13 cellular contexts compared by ENCODE assay signal in genomic region chr15:42858540-42858939, GRCh38.
"Had no signal": no experiment of that assay in that cellular context is flagged by ENCODE, and none has a peak within 500 bp of the region (broad histone marks: within the 10 kb centered on the region; RNA-seq: fewer than 3 reads in every experiment).

No MANE protein-coding gene starts in this region.

- H3K4me3 ChIP-seq: esophagus squamous epithelium had no signal

- H3K27me3 ChIP-seq: esophagus squamous epithelium had no signal

- H3K36me3 ChIP-seq: esophagus squamous epithelium had no signal

- H3K27ac Mint-ChIP-seq: activated naive CD4-positive, alpha-beta T cell treated with anti-CD3 and anti-CD28 coated beads, Interleukin-2, amount 50 U/mL, for 24 hours; brain; endodermal cell; nephron progenitor cell had no signal

- DNase-seq: activated CD4-positive, alpha-beta T cell treated with anti-CD3 and anti-CD28 coated beads, Interleukin-2, amount 50 U/mL, for 4 hours; activated CD4-positive, CD25-positive, alpha-beta regulatory T cell treated with anti-CD3 and anti-CD28 coated beads, Interleukin-2, amount 50 U/mL, for 72 hours; activated T-cell treated with anti-CD3 and anti-CD28 coated beads, Interleukin-2, amount 50 U/mL, for 1 hour; amniotic stem cell; endodermal cell; esophagus squamous epithelium; foreskin fibroblast; mesenchymal stem cell; nephron progenitor cell; retina; small intestine had no signal

- H3K27me3 Mint-ChIP-seq: activated naive CD4-positive, alpha-beta T cell treated with anti-CD3 and anti-CD28 coated beads, Interleukin-2, amount 50 U/mL, for 24 hours; brain had no signal

- H3K4me1 Mint-ChIP-seq: endodermal cell, nephron progenitor cell had no signal

- H3K27ac ChIP-seq: esophagus squamous epithelium had no signal

- H3K4me3 Mint-ChIP-seq: activated naive CD4-positive, alpha-beta T cell treated with anti-CD3 and anti-CD28 coated beads, Interleukin-2, amount 50 U/mL, for 24 hours; brain; endodermal cell; nephron progenitor cell had no signal

- H3K9me3 ChIP-seq: esophagus squamous epithelium had no signal

- H3K9me3 Mint-ChIP-seq: activated naive CD4-positive, alpha-beta T cell treated with anti-CD3 and anti-CD28 coated beads, Interleukin-2, amount 50 U/mL, for 24 hours had no signal
